Comparison of ENCODE assay signal across 17 cellular contexts in the genomic region with DNA sequence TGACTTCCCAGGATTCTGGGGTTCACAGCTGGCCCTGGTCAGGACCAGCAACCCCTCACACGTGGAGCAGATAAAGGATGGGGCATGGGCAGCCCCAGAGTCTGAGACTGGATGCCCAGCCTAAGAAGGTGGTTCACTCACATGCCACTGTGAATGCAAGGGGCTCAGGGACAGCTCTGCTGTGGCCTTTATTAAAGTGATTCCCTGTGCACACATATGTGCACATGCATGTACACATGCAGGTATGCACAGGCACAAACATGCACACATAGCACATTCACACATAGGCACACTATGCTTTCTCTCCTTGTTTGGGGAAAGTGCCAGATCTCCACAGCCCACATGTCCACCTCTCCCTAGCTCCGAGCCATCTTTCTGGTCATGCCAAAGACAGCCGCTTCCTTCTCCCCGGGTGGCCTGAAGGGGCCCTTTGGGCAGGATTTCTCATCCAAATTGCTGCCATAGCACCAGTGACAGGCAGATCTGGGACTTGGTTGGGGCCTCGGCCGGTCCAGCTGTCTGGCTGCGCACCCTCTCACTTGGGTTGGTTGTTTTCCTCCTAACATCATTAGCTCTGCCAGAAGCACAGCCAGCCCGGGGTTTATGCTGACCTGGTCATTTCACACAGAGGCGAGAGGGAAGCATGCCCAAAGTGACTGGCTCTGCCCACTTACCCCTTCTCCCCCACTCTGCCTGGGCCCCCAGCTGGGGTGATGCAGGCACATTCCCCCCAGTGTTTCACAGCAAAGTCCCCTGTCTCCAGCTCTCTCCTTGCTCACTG. TPM values are rescaled to one million over a fixed set of nuclear protein-coding genes. Genes with fewer than 3 reads are reported as not detected.
A peak's percentile ranks its signal among the peaks of the same experiment; 100 is the strongest.
DNase-seq lines count a peak whose midpoint lies in the region; ATAC-seq and TF ChIP-seq lines count a peak whose summit lies in the region.
"Had no signal": no experiment of that assay in that cellular context is flagged by ENCODE, and none has a peak within 500 bp of the region (broad histone marks: within the 10 kb centered on the region; RNA-seq: fewer than 3 reads in every experiment).

No MANE protein-coding gene starts in this region.

- H3K9me3 ChIP-seq in upper lobe of left lung: no peaks in the 10 kb centered on the region

- no peak for TF ChIP-seq CTCF in type B pancreatic cell (conservative IDR thresholded peaks at IDR 0.05)
- no peak for TF ChIP-seq CTCF in upper lobe of left lung (IDR thresholded peaks at IDR 0.05)

- H3K36me3 Mint-ChIP-seq in type B pancreatic cell: no peaks in the 10 kb centered on the region

- ATAC-seq in GM18498 (IDR thresholded peaks at IDR 0.05; ENCODE audit: unreplicated experiment) (no peak), upper lobe of left lung (ENCODE audit: low FRiP score in 2 of 2) (no peak)
- ATAC-seq: PC-3 had no signal

- TF ChIP-seq POLR2A in upper lobe of left lung (IDR thresholded peaks at IDR 0.05): no peak

- no peaks in the 10 kb centered on the region for H3K27me3 ChIP-seq in upper lobe of left lung
- H3K27me3 ChIP-seq: BLaER1 treated with 17β-estradiol and CSF1 and Interleukin-3, amounts not matched to agents 10 nM and 100 nM had no signal

- H3K4me1 ChIP-seq in upper lobe of left lung: no peaks in the 10 kb centered on the region

- peaks cover 5% of the 10 kb centered on the region for H3K27me3 Mint-ChIP-seq in type B pancreatic cell

- DNase-seq in NCI-H146 (lab: John Stamatoyannopoulos, UW) (peak; percentile 4), NCI-H146 treated with DMSO at 0.1 percent for 48 hours (lab: John Stamatoyannopoulos, UW; ENCODE audit: unreplicated experiment) (no peak), cerebellar cortex (ENCODE audit: low spot score) (peak; percentile 54), mesenteric fat pad (ENCODE audit: low spot score) (peak; percentile 85), type B pancreatic cell (ENCODE audit: extremely low spot score, unreplicated experiment) (no peak), upper lobe of left lung (no peak), NCI-H510A treated with DMSO at 0.1 percent for 48 hours (lab: John Stamatoyannopoulos, UW) (no peak)
- DNase-seq: H9, NCI-H1436, NCI-H2081 treated with DMSO at 0.1 percent for 48 hours, NCI-H2227 treated with DMSO at 0.1 percent for 48 hours, NCI-H526 treated with DMSO at 0.1 percent for 48 hours, PC-3 had no signal

- peaks cover 6% of the 10 kb centered on the region for H3K4me1 Mint-ChIP-seq in type B pancreatic cell (ENCODE audit: unreplicated experiment)

- no peaks in the 10 kb centered on the region for H3K36me3 ChIP-seq in upper lobe of left lung
- H3K36me3 ChIP-seq: BLaER1 treated with 17β-estradiol and CSF1 and Interleukin-3, amounts not matched to agents 10 nM and 100 nM had no signal

- TF ChIP-seq EP300 in upper lobe of left lung (IDR thresholded peaks at IDR 0.05): no peak

- H3K27ac Mint-ChIP-seq in type B pancreatic cell: peak overlapping the region; percentile 50

- WGBS in upper lobe of left lung, 2 donors: 36 to 71% methylated on average over 5 to 9 of the region's 9 CpGs

- H3K27ac ChIP-seq in upper lobe of left lung: no peak overlapping the region
- H3K27ac ChIP-seq: 22Rv1; BLaER1 treated with 17β-estradiol and CSF1 and Interleukin-3, amounts not matched to agents 10 nM and 100 nM had no signal

- H3K9me3 Mint-ChIP-seq in type B pancreatic cell: no peaks in the 10 kb centered on the region

- no peak overlapping the region for H3K4me3 ChIP-seq in upper lobe of left lung
- H3K4me3 ChIP-seq: BLaER1 treated with 17β-estradiol and CSF1 and Interleukin-3, amounts not matched to agents 10 nM and 100 nM had no signal

- peak overlapping the region; percentile 45 for H3K4me3 Mint-ChIP-seq in type B pancreatic cell
- H3K4me3 Mint-ChIP-seq: H9 had no signal

RNA-seq across cellular contexts. Expression of gene GCK, which starts 1.4 kb away (rescaled TPM):
- total RNA-seq in mesenteric fat pad (0.48 TPM), type B pancreatic cell (ENCODE audit: low replicate concordance) (5.6 and 6.7 TPM in 2 replicates), upper lobe of left lung (under 1 TPM in 4 of 6 donors, not detected in 2; 0.17 to 0.49 (median 0.30) TPM)
- total RNA-seq: LHCN-M2, PC-3 had no signal

RNA-seq across cellular contexts. Expression of gene YKT6, which starts 13.0 kb away (rescaled TPM):
- total RNA-seq in mesenteric fat pad: 77.4 TPM
- 82.4 and 97.4 TPM in 2 replicates for total RNA-seq in type B pancreatic cell (ENCODE audit: low replicate concordance)
- total RNA-seq in upper lobe of left lung: 10 to 100 TPM; 29.3 to 70.2 (median 53.1) TPM

RNA-seq across cellular contexts. Expression of gene MYL7, which starts 46.7 kb away (rescaled TPM):
- total RNA-seq in mesenteric fat pad (not detected), type B pancreatic cell (ENCODE audit: low replicate concordance) (1.6 and 2.5 TPM in 2 replicates), upper lobe of left lung (not detected)
- total RNA-seq: LHCN-M2, PC-3 had no signal

Comparison
In these comparisons a context has a peak if more than half of its experiments do, and no peak if none do; other contexts are left out.
1. DNase-seq: peak in NCI-H146 (single experiment), cerebellar cortex (single experiment) and mesenteric fat pad (single experiment); none in NCI-H146 treated with DMSO at 0.1 percent for 48 hours (single experiment), type B pancreatic cell (single experiment), upper lobe of left lung (0 of 2) and NCI-H510A treated with DMSO at 0.1 percent for 48 hours (single experiment).